ENCODE assay signal across 1 cellular context in genomic region chr2:234448506-234449169, GRCh38.
TF ChIP-seq lines count a peak whose summit lies in the region.

No MANE protein-coding gene starts in this region.

TF ChIP-seq in WTC11, 78 proteins besides CTCF, POLR2A, EP300 and RAD21 (continued from another document):
- TF ChIP-seq FOXP4 (CRISPR knock-in tag; IDR thresholded peaks at IDR 0.05) = no peak
- TF ChIP-seq JAZF1 (CRISPR knock-in tag; IDR thresholded peaks at IDR 0.05) = no peak
- no peak for TF ChIP-seq ZNF671 (CRISPR knock-in tag; IDR thresholded peaks at IDR 0.05)
- no peak for TF ChIP-seq ZNF425 (CRISPR knock-in tag; conservative IDR thresholded peaks at IDR 0.05)
- TF ChIP-seq HMGXB4 (CRISPR knock-in tag; IDR thresholded peaks at IDR 0.05) = no peak
- TF ChIP-seq, protein P1, sequence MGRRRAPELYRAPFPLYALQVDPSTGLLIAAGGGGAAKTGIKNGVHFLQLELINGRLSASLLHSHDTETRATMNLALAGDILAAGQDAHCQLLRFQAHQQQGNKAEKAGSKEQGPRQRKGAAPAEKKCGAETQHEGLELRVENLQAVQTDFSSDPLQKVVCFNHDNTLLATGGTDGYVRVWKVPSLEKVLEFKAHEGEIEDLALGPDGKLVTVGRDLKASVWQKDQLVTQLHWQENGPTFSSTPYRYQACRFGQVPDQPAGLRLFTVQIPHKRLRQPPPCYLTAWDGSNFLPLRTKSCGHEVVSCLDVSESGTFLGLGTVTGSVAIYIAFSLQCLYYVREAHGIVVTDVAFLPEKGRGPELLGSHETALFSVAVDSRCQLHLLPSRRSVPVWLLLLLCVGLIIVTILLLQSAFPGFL (CRISPR knock-in tag; IDR thresholded peaks at IDR 0.05; ENCODE audit: borderline replicate concordance) = no peak
- no peak for TF ChIP-seq USF2 (CRISPR knock-in tag; IDR thresholded peaks at IDR 0.05)
- TF ChIP-seq, protein P2, sequence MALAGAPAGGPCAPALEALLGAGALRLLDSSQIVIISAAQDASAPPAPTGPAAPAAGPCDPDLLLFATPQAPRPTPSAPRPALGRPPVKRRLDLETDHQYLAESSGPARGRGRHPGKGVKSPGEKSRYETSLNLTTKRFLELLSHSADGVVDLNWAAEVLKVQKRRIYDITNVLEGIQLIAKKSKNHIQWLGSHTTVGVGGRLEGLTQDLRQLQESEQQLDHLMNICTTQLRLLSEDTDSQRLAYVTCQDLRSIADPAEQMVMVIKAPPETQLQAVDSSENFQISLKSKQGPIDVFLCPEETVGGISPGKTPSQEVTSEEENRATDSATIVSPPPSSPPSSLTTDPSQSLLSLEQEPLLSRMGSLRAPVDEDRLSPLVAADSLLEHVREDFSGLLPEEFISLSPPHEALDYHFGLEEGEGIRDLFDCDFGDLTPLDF (CRISPR knock-in tag; IDR thresholded peaks at IDR 0.05) = no peak
TF ChIP-seq in WTC11: peak in this region for 0.
